1 cellular context compared by ENCODE assay signal in genomic region chr15:22710831-22711341, GRCh38.
TF ChIP-seq lines count a peak whose summit lies in the region.
"Not testable (repeated sequence)": the region's sequence is repeated elsewhere in the genome, so short reads cannot be mapped to it uniquely, and the experiment has no call there.

No MANE protein-coding gene starts in this region.

TF ChIP-seq in K562, 482 proteins besides CTCF, POLR2A, EP300 and RAD21 (continued from another document and continues in another):
- peak; percentile 58; the same call in 1 of the 2 replicates for TF ChIP-seq ZBTB40 (IDR thresholded peaks at IDR 0.05)
- not testable (repeated sequence) for TF ChIP-seq ZBTB40 (CRISPR knock-in tag; IDR thresholded peaks at IDR 0.05); ATF1 (CRISPR knock-in tag; IDR thresholded peaks at IDR 0.05); MYC (CRISPR knock-in tag; IDR thresholded peaks at IDR 0.05; ENCODE audit: borderline replicate concordance, low read depth); NR2C2 (CRISPR knock-in tag; IDR thresholded peaks at IDR 0.05)
- TF ChIP-seq ZFX (CRISPR knock-in tag; IDR thresholded peaks at IDR 0.05), result peak; percentile 61
- TF ChIP-seq ATF7 (IDR thresholded peaks at IDR 0.05), result peak; percentile 48; the same call in 1 of the 2 replicates
- peak; percentile 62; the same call in 1 of the 2 replicates for TF ChIP-seq SUPT5H (IDR thresholded peaks at IDR 0.05)
- TF ChIP-seq POLR2G (IDR thresholded peaks at IDR 0.05; ENCODE audit: low read depth, low read length), result peak; percentile 63
- TF ChIP-seq TRIM24 (IDR thresholded peaks at IDR 0.05), result peak; percentile 79 to 81
- TF ChIP-seq MTA2 (IDR thresholded peaks at IDR 0.05; ENCODE audit: low read depth), result 0 out of 2 replicates have a peak, but pooled peaks have one; percentile 30
- TF ChIP-seq MTA3 (IDR thresholded peaks at IDR 0.05; ENCODE audit: borderline replicate concordance), result peak; percentile 55; the same call in 1 of the 2 replicates
- TF ChIP-seq POLR2AphosphoS5 (IDR thresholded peaks at IDR 0.05; ENCODE audit: control insufficient read depth, insufficient read depth, low read depth, low read length), result peak; percentile 18; the same call in 1 of the 2 replicates
- peak; percentile 85 for TF ChIP-seq FOSL1 (tag; conservative IDR thresholded peaks at IDR 0.05)
- peak; percentile 42 for TF ChIP-seq ATF1 (tag; IDR thresholded peaks at IDR 0.05)
- peak; percentile 74 for TF ChIP-seq ELF1 (tag; IDR thresholded peaks at IDR 0.05)
- peak; percentile 63 for TF ChIP-seq EP400 (IDR thresholded peaks at IDR 0.05)
- peak in 1 of 2 experiments; percentile 37; a peak in 1 of 4 replicates for TF ChIP-seq FOXK2 (conservative IDR thresholded peaks at IDR 0.05 in 1 of 2, IDR thresholded peaks at IDR 0.05 in 1 of 2; ENCODE audit: low read depth in 2 of 2)
- TF ChIP-seq SMARCE1 (IDR thresholded peaks at IDR 0.05), result peak; percentile 84
- TF ChIP-seq DPF2 (IDR thresholded peaks at IDR 0.05), result peak; percentile 83; the same call in 1 of the 2 replicates
- TF ChIP-seq NFRKB (IDR thresholded peaks at IDR 0.05; ENCODE audit: low read depth), result peak; percentile 91
- TF ChIP-seq HMGN3 (IDR thresholded peaks at IDR 0.05; ENCODE audit: borderline replicate concordance, extremely low read depth, insufficient read length, low read depth, low read length), result peak; percentile 27
- TF ChIP-seq MYC (IDR thresholded peaks at IDR 0.05; ENCODE audit: low read depth, low read length), result 0 out of 2 replicates have a peak, but pooled peaks have one; percentile 12
- TF ChIP-seq HBP1 (CRISPR knock-in tag; IDR thresholded peaks at IDR 0.05), result 0 out of 2 replicates have a peak, but pooled peaks have one; percentile 16
- peak; percentile 83 for TF ChIP-seq VEZF1 (CRISPR knock-in tag; IDR thresholded peaks at IDR 0.05)
- 0 out of 2 replicates have a peak, but pooled peaks have one; percentile 25 for TF ChIP-seq ZNF668 (CRISPR knock-in tag; IDR thresholded peaks at IDR 0.05)
- TF ChIP-seq GABPA (tag; conservative IDR thresholded peaks at IDR 0.05; ENCODE audit: low read depth), result 0 out of 2 replicates have a peak, but pooled peaks have one; percentile 19
- 0 out of 2 replicates have a peak, but pooled peaks have one; percentile 16 for TF ChIP-seq CEBPB (tag; IDR thresholded peaks at IDR 0.05)
- peak; percentile 20; the same call in 1 of the 2 replicates for TF ChIP-seq TFAP4 (CRISPR knock-in tag; IDR thresholded peaks at IDR 0.05; ENCODE audit: borderline replicate concordance)
- peak; percentile 62; the same call in 1 of the 2 replicates for TF ChIP-seq ZBTB2 (IDR thresholded peaks at IDR 0.05)
- peak; percentile 62 for TF ChIP-seq HDAC3 (IDR thresholded peaks at IDR 0.05; ENCODE audit: borderline replicate concordance, partially characterized antibody)
- peak in 1 of 2 experiments; percentile 92; a peak in 2 of 4 replicates for TF ChIP-seq ZNF639 (CRISPR knock-in tag; conservative IDR thresholded peaks at IDR 0.05 in 1 of 2, IDR thresholded peaks at IDR 0.05 in 1 of 2)
- TF ChIP-seq ARNT (IDR thresholded peaks at IDR 0.05), result peak in 1 of 2 experiments; percentile 60; a peak in 1 of 4 replicates
- TF ChIP-seq ILK (tag; IDR thresholded peaks at IDR 0.05; ENCODE audit: borderline replicate concordance, low read depth), result 0 out of 2 replicates have a peak, but pooled peaks have one; percentile 44
- TF ChIP-seq CCNT2 (IDR thresholded peaks at IDR 0.05; ENCODE audit: borderline replicate concordance, extremely low read depth, insufficient read length, low read depth, low read length), result peak; percentile 54
- peak; percentile 92 for TF ChIP-seq TEAD2 (tag; IDR thresholded peaks at IDR 0.05)
- peak; percentile 90 for TF ChIP-seq ZNF644 (tag; IDR thresholded peaks at IDR 0.05; ENCODE audit: low read depth)
- peak; percentile 72 for TF ChIP-seq MAFG (tag; conservative IDR thresholded peaks at IDR 0.05)
- TF ChIP-seq DIDO1 (tag; IDR thresholded peaks at IDR 0.05; ENCODE audit: low read depth), result peak; percentile 44; the same call in 1 of the 2 replicates
- peak; percentile 36; the same call in 1 of the 2 replicates for TF ChIP-seq ZNF41 (CRISPR knock-in tag; conservative IDR thresholded peaks at IDR 0.05)
- TF ChIP-seq CREB3 (tag; conservative IDR thresholded peaks at IDR 0.05; ENCODE audit: low read depth), result peak; percentile 97
- peak; percentile 44; the same call in 1 of the 2 replicates for TF ChIP-seq LEF1 (IDR thresholded peaks at IDR 0.05)
- 0 out of 2 replicates have a peak, but pooled peaks have one; percentile 34 for TF ChIP-seq ETV5 (CRISPR knock-in tag; IDR thresholded peaks at IDR 0.05; ENCODE audit: low read depth)
- peak; percentile 43; the same call in 1 of the 2 replicates for TF ChIP-seq ZNF197 (CRISPR knock-in tag; IDR thresholded peaks at IDR 0.05; ENCODE audit: low read depth)
- peak; percentile 83; the same call in 1 of the 2 replicates for TF ChIP-seq NCOA1 (IDR thresholded peaks at IDR 0.05; ENCODE audit: low read depth)
- peak; percentile 54 for TF ChIP-seq NR2C2 (tag; IDR thresholded peaks at IDR 0.05)
- 0 out of 2 replicates have a peak, but pooled peaks have one; percentile 8 for TF ChIP-seq NR2C1 (IDR thresholded peaks at IDR 0.05)
- peak; percentile 81 for TF ChIP-seq NR2C1 (tag; IDR thresholded peaks at IDR 0.05)
- TF ChIP-seq TRIM28 (IDR thresholded peaks at IDR 0.05), result peak; percentile 45; the same call in 1 of the 2 replicates
